ENCODE assay signal across 8 cellular contexts in genomic region chr7:20514364-20514763, GRCh38.
DNase-seq lines count a peak whose midpoint lies in the region; ATAC-seq and TF ChIP-seq lines count a peak whose summit lies in the region.

No MANE protein-coding gene starts in this region.

- no peaks in the 10 kb centered on the region for H3K27me3 ChIP-seq in prostate gland (replicated peaks; ENCODE audit: insufficient read depth)
- H3K27me3 ChIP-seq in right lobe of liver = no peaks in the 10 kb centered on the region

- no peak overlapping the region for H3K27ac ChIP-seq in HEK293 (ENCODE audit: extremely low read depth, low read depth, low read length)
- H3K27ac ChIP-seq in prostate gland = no peak overlapping the region
- H3K27ac ChIP-seq in right lobe of liver = no peak overlapping the region

- POLR2A ChIA-PET in HEK293 (lab: Yijun Ruan, JAX) = no interaction called here

- H3K9me3 ChIP-seq in HEK293 (ENCODE audit: control insufficient read depth, insufficient read depth, low read depth, low read length) (no peaks in the 10 kb centered on the region), prostate gland (no peaks in the 10 kb centered on the region), right lobe of liver (no peaks in the 10 kb centered on the region)

- CTCF ChIA-PET in HEK293 (lab: Yijun Ruan, JAX) = interaction anchor here (0.6 kb wide), 1 partner anchor 16 kb away, joined by 4 read pairs; no protein-coding TSS in a partner anchor

- ATAC-seq in right lobe of liver (no peak), HG03442 (IDR thresholded peaks at IDR 0.05; ENCODE audit: unreplicated experiment) (no peak)

- DNase-seq in NCI-H510A treated with DMSO at 0.1 percent for 48 hours (lab: John Stamatoyannopoulos, UW) (peak; percentile 87), cerebellar cortex (ENCODE audit: low spot score) (peak; percentile 11), prostate gland (ENCODE audit: low spot score) (peak; percentile 28), right lobe of liver (no peak)
- no peak for DNase-seq in activated effector memory CD4-positive, alpha-beta T cell treated with Interleukin-2 at 50 U/mL for 16 hours
- no peak for DNase-seq in stimulated activated CD4-positive, alpha-beta T cell treated with anti-CD3 and anti-CD28 coated beads, Interleukin-4, amount 100 ng/mL, for 24 hours

- H3K36me3 ChIP-seq in HEK293 (ENCODE audit: control insufficient read depth in 2 of 2, insufficient read depth in 1 of 2, low read length in 2 of 2) = no peaks in the 10 kb centered on the region
- H3K36me3 ChIP-seq in prostate gland = no peaks in the 10 kb centered on the region
- H3K36me3 ChIP-seq in right lobe of liver = no peaks in the 10 kb centered on the region

- intact Hi-C loops in prostate gland (cut with DNase I) (no loop called here), right lobe of liver (cut with DNase I) (no loop called here)

- H3K4me1 ChIP-seq in HEK293 (ENCODE audit: control insufficient read depth, insufficient read depth, low read length) = peaks cover 16% of the 10 kb centered on the region
- no peaks in the 10 kb centered on the region for H3K4me1 ChIP-seq in prostate gland (replicated peaks)
- H3K4me1 ChIP-seq in right lobe of liver = no peaks in the 10 kb centered on the region

- no peak overlapping the region for H3K4me3 ChIP-seq in HEK293 (ENCODE audit: low read depth, low read length)
- H3K4me3 ChIP-seq in prostate gland = no peak overlapping the region
- no peak overlapping the region for H3K4me3 ChIP-seq in right lobe of liver

- WGBS in prostate gland = 5% methylated on average over 2 of the region's 2 CpGs
- 19% methylated on average over 2 of the region's 2 CpGs for WGBS in right lobe of liver (ENCODE audit: insufficient coverage, low coverage, low lambda C conversion rate, missing lambda C conversion rate)

- TF ChIP-seq CTCF in HEK293 (tag by site-specific recombination; IDR thresholded peaks at IDR 0.05) (no peak), prostate gland (IDR thresholded peaks at IDR 0.05) (no peak), right lobe of liver (IDR thresholded peaks at IDR 0.05) (no peak)

- TF ChIP-seq POLR2A in prostate gland (IDR thresholded peaks at IDR 0.05) (no peak), right lobe of liver (IDR thresholded peaks at IDR 0.05) (no peak)

TF ChIP-seq in HEK293, 187 proteins besides CTCF, POLR2A, EP300 and RAD21 (continues in another document):
- TF ChIP-seq ZNF549 (tag by site-specific recombination; IDR thresholded peaks at IDR 0.05) (peak; percentile 84), ZNF555 (tag by site-specific recombination; conservative IDR thresholded peaks at IDR 0.05) (no peak), ZBTB11 (tag by site-specific recombination; conservative IDR thresholded peaks at IDR 0.05; ENCODE audit: low read depth) (no peak), ZNF133 (tag by site-specific recombination; IDR thresholded peaks at IDR 0.05) (no peak), HOXD13 (CRISPR knock-in tag; IDR thresholded peaks at IDR 0.05; ENCODE audit: borderline replicate concordance) (no peak), ZNF548 (tag by site-specific recombination; IDR thresholded peaks at IDR 0.05) (no peak), EGR2 (tag by site-specific recombination; IDR thresholded peaks at IDR 0.05; ENCODE audit: low read depth) (no peak), ZNF211 (tag by site-specific recombination; IDR thresholded peaks at IDR 0.05; ENCODE audit: low read depth) (no peak), KLF9 (tag by site-specific recombination; IDR thresholded peaks at IDR 0.05; ENCODE audit: low read depth) (no peak), PRDM4 (tag by site-specific recombination; IDR thresholded peaks at IDR 0.05) (peak; percentile 64), SCRT1 (tag by site-specific recombination; IDR thresholded peaks at IDR 0.05; ENCODE audit: borderline replicate concordance) (no peak), ZNF10 (tag by site-specific recombination; IDR thresholded peaks at IDR 0.05) (peak; percentile 67; the same call in 1 of the 2 replicates), ZNF623 (tag by site-specific recombination; IDR thresholded peaks at IDR 0.05) (no peak), KLF10 (tag by site-specific recombination; IDR thresholded peaks at IDR 0.05) (peak; percentile 78), IKZF3 (tag by site-specific recombination; IDR thresholded peaks at IDR 0.05) (peak; percentile 63; the same call in 1 of the 2 replicates), TCF7L2 (IDR thresholded peaks at IDR 0.05; ENCODE audit: borderline replicate concordance, low read depth, low read length) (no peak), ZBTB48 (tag by site-specific recombination; IDR thresholded peaks at IDR 0.05) (no peak), ZBTB7A (tag by site-specific recombination; IDR thresholded peaks at IDR 0.05; ENCODE audit: low read depth) (no peak), ZBTB8A (tag by site-specific recombination; IDR thresholded peaks at IDR 0.05) (no peak), ZBTB21 (tag by site-specific recombination; IDR thresholded peaks at IDR 0.05) (no peak), KLF8 (tag by site-specific recombination; IDR thresholded peaks at IDR 0.05) (no peak), ZNF664 (tag by site-specific recombination; IDR thresholded peaks at IDR 0.05) (no peak), ZNF16 (tag by site-specific recombination; IDR thresholded peaks at IDR 0.05; ENCODE audit: low read depth) (no peak), ZNF148 (tag by site-specific recombination; IDR thresholded peaks at IDR 0.05; ENCODE audit: borderline replicate concordance) (no peak), ZNF24 (tag by site-specific recombination; IDR thresholded peaks at IDR 0.05) (0 out of 2 replicates have a peak, but pooled peaks have one; percentile 30), KLF16 (tag by site-specific recombination; IDR thresholded peaks at IDR 0.05) (no peak), ZNF660 (tag by site-specific recombination; IDR thresholded peaks at IDR 0.05) (peak; percentile 96), ZNF274 (IDR thresholded peaks at IDR 0.05; ENCODE audit: low read length) (no peak), ZNF274 (tag by site-specific recombination; IDR thresholded peaks at IDR 0.05; ENCODE audit: borderline replicate concordance) (no peak)

Comparison
In these comparisons a context has a peak if more than half of its experiments do, and no peak if none do; other contexts are left out.
1. DNase-seq: peak in NCI-H510A treated with DMSO at 0.1 percent for 48 hours (single experiment), cerebellar cortex (single experiment) and prostate gland (single experiment); none in right lobe of liver (0 of 3), activated effector memory CD4-positive, alpha-beta T cell treated with Interleukin-2 at 50 U/mL for 16 hours (single experiment) and stimulated activated CD4-positive, alpha-beta T cell treated with anti-CD3 and anti-CD28 coated beads, Interleukin-4, amount 100 ng/mL, for 24 hours (single experiment).